Comparison of ENCODE assay signal across 9 cellular contexts in genomic region chr1:152479792-152480595, GRCh38. TPM values are rescaled to one million over a fixed set of nuclear protein-coding genes. Genes with fewer than 3 reads are reported as not detected.
DNase-seq lines count a peak whose midpoint lies in the region; ATAC-seq and TF ChIP-seq lines count a peak whose summit lies in the region.
"Had no signal": no experiment of that assay in that cellular context is flagged by ENCODE, and none has a peak within 500 bp of the region (broad histone marks: within the 10 kb centered on the region; RNA-seq: fewer than 3 reads in every experiment).

No MANE protein-coding gene starts in this region.

- H3K9ac ChIP-seq in KMS-11, result no peak overlapping the region

- 41 to 54% (median 45%) methylated on average over 6 to 10 of the region's 10 CpGs for WGBS in spleen, 5 donors

- no peak overlapping the region for H3K4me2 ChIP-seq in KMS-11

- ATAC-seq in activated CD4-positive, CD25-positive, alpha-beta regulatory T cell treated with anti-CD3 and anti-CD28 coated beads, Interleukin-2, amount 50 U/mL, for 24 hours, result peak; percentile 27 to 32

- H3K27me3 ChIP-seq in KMS-11 (ENCODE audit: insufficient read depth, low read depth), result no peaks in the 10 kb centered on the region
- no peaks in the 10 kb centered on the region for H3K27me3 ChIP-seq in spleen (replicated peaks in 1 of 7)

- H3K9me3 ChIP-seq in spleen, result peaks cover 4 to 44% (median 36%) of the 10 kb centered on the region in 8 donors

- H3K27ac ChIP-seq in KMS-11, result no peak overlapping the region
- H3K27ac ChIP-seq in spleen, result no peak overlapping the region

- intact Hi-C loops in spleen (cut with DNase I; ENCODE audit: low total_unique reads), result no loop called here

- H3K4me3 ChIP-seq in KMS-11 (IDR thresholded peaks at IDR 0.05; ENCODE audit: insufficient read depth, low read depth, low read length) (no peak overlapping the region), spleen (no peak overlapping the region)

- no peak overlapping the region for H2AFZ ChIP-seq in KMS-11 (ENCODE audit: low read depth)

- DNase-seq in Daoy (ENCODE audit: low read depth) (peak; percentile 71), dermis blood vessel endothelial cell (peak; percentile 65), spleen (no peak), NCI-H2107 (lab: John Stamatoyannopoulos, UW) (no peak), NCI-H2029 (lab: John Stamatoyannopoulos, UW) (no peak), globus pallidus (ENCODE audit: low spot score) (no peak)

- no peaks in the 10 kb centered on the region for H3K79me2 ChIP-seq in KMS-11 (ENCODE audit: insufficient read depth, low read depth)

- H3K4me1 ChIP-seq in KMS-11 (ENCODE audit: low read depth, poor library complexity, severe bottlenecking) (no peaks in the 10 kb centered on the region), spleen (no peaks in the 10 kb centered on the region)

- TF ChIP-seq CTCF in KMS-11 (conservative IDR thresholded peaks at IDR 0.05; ENCODE audit: low read depth, low read length), result peak; percentile 92
- TF ChIP-seq CTCF in spleen (IDR thresholded peaks at IDR 0.05 in 8 of 11, conservative IDR thresholded peaks at IDR 0.05 in 3 of 11), result peak in 7 of 11 experiments; percentile 17 to 58 (median 41)

- no peaks in the 10 kb centered on the region for H4K20me1 ChIP-seq in KMS-11 (ENCODE audit: insufficient read depth)

- no peaks in the 10 kb centered on the region for H3K36me3 ChIP-seq in KMS-11 (ENCODE audit: insufficient read depth)
- H3K36me3 ChIP-seq in spleen, result no peaks in the 10 kb centered on the region

- TF ChIP-seq POLR2A in spleen (IDR thresholded peaks at IDR 0.05), result no peak

RNA-seq across cellular contexts. Expression of gene LCE5A, which starts 30.6 kb away (rescaled TPM):
- total RNA-seq in Daoy (2014; rRNA removed; shearing (Covaris generic)), result not detected in 2 replicates
- total RNA-seq in dermis blood vessel endothelial cell, result not detected in 2 replicates
- not detected for total RNA-seq in spleen
- not detected for polyA plus RNA-seq in spleen
- total RNA-seq: T-helper 2 cell treated with Interferon-gamma antibody and Interleukin-4, amounts not matched to agents 100 ng/mL and 5 ng/mL, for 36 hours had no signal

RNA-seq across cellular contexts. Expression of gene CRCT1, which starts 34.3 kb away (rescaled TPM):
- not detected in 2 replicates for total RNA-seq in Daoy (2014; rRNA removed; shearing (Covaris generic))
- total RNA-seq in dermis blood vessel endothelial cell (not detected in 2 replicates), spleen (not detected)
- polyA plus RNA-seq in spleen, result under 1 TPM in 1 of 3 donors, not detected in 2; 0.99 TPM
- total RNA-seq: T-helper 2 cell treated with Interferon-gamma antibody and Interleukin-4, amounts not matched to agents 100 ng/mL and 5 ng/mL, for 36 hours had no signal

Comparison
In these comparisons a context has a peak if more than half of its experiments do, and no peak if none do; other contexts are left out.
1. DNase-seq: peak in Daoy (single experiment) and dermis blood vessel endothelial cell (single experiment); none in spleen (single experiment), NCI-H2107 (single experiment), NCI-H2029 (single experiment) and globus pallidus (single experiment).